Comparison of ENCODE assay signal across 1 cellular context in the genomic region with DNA sequence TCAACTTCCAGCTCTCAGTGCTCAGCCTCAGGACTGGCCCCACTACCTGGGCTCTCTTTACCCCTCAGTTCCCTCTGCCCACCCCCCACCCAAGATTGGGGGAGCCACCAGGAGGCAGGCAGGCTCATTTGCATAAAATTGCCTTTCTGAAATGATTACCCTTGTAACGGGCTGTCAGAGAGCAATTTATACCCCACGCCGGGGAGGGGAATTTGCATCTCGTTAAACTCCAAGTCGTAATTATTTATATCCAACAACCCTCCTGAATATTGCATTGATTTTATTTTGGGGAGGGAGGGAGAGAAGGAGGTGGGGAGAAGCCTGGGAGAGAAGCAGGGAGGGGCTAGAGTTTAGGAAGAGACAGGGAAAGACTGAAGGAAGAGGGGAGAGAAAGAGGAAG.
TF ChIP-seq lines count a peak whose summit lies in the region.

No MANE protein-coding gene starts in this region.

TF ChIP-seq in GM23338, 12 proteins besides CTCF, POLR2A, EP300 and RAD21:
- TF ChIP-seq STAT1 (IDR thresholded peaks at IDR 0.05; ENCODE audit: unreplicated experiment) (no peak), ZNF114 (CRISPR knock-in tag; IDR thresholded peaks at IDR 0.05) (no peak), EZH2phosphoT487 (IDR thresholded peaks at IDR 0.05; ENCODE audit: unreplicated experiment) (no peak), EZH2 (IDR thresholded peaks at IDR 0.05; ENCODE audit: low read depth, unreplicated experiment) (no peak), ZNF331 (CRISPR knock-in tag; IDR thresholded peaks at IDR 0.05; ENCODE audit: low read depth) (no peak), CREB1 (CRISPR knock-in tag; IDR thresholded peaks at IDR 0.05; ENCODE audit: low read depth) (no peak), NANOG (IDR thresholded peaks at IDR 0.05; ENCODE audit: borderline replicate concordance) (no peak), JUNB (IDR thresholded peaks at IDR 0.05; ENCODE audit: unreplicated experiment) (no peak)
- TF ChIP-seq, protein P1, sequence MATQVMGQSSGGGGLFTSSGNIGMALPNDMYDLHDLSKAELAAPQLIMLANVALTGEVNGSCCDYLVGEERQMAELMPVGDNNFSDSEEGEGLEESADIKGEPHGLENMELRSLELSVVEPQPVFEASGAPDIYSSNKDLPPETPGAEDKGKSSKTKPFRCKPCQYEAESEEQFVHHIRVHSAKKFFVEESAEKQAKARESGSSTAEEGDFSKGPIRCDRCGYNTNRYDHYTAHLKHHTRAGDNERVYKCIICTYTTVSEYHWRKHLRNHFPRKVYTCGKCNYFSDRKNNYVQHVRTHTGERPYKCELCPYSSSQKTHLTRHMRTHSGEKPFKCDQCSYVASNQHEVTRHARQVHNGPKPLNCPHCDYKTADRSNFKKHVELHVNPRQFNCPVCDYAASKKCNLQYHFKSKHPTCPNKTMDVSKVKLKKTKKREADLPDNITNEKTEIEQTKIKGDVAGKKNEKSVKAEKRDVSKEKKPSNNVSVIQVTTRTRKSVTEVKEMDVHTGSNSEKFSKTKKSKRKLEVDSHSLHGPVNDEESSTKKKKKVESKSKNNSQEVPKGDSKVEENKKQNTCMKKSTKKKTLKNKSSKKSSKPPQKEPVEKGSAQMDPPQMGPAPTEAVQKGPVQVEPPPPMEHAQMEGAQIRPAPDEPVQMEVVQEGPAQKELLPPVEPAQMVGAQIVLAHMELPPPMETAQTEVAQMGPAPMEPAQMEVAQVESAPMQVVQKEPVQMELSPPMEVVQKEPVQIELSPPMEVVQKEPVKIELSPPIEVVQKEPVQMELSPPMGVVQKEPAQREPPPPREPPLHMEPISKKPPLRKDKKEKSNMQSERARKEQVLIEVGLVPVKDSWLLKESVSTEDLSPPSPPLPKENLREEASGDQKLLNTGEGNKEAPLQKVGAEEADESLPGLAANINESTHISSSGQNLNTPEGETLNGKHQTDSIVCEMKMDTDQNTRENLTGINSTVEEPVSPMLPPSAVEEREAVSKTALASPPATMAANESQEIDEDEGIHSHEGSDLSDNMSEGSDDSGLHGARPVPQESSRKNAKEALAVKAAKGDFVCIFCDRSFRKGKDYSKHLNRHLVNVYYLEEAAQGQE (IDR thresholded peaks at IDR 0.05; ENCODE audit: unreplicated experiment): no peak
- TF ChIP-seq, protein P2, sequence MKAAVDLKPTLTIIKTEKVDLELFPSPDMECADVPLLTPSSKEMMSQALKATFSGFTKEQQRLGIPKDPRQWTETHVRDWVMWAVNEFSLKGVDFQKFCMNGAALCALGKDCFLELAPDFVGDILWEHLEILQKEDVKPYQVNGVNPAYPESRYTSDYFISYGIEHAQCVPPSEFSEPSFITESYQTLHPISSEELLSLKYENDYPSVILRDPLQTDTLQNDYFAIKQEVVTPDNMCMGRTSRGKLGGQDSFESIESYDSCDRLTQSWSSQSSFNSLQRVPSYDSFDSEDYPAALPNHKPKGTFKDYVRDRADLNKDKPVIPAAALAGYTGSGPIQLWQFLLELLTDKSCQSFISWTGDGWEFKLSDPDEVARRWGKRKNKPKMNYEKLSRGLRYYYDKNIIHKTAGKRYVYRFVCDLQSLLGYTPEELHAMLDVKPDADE (IDR thresholded peaks at IDR 0.05): no peak
- TF ChIP-seq, protein P3, sequence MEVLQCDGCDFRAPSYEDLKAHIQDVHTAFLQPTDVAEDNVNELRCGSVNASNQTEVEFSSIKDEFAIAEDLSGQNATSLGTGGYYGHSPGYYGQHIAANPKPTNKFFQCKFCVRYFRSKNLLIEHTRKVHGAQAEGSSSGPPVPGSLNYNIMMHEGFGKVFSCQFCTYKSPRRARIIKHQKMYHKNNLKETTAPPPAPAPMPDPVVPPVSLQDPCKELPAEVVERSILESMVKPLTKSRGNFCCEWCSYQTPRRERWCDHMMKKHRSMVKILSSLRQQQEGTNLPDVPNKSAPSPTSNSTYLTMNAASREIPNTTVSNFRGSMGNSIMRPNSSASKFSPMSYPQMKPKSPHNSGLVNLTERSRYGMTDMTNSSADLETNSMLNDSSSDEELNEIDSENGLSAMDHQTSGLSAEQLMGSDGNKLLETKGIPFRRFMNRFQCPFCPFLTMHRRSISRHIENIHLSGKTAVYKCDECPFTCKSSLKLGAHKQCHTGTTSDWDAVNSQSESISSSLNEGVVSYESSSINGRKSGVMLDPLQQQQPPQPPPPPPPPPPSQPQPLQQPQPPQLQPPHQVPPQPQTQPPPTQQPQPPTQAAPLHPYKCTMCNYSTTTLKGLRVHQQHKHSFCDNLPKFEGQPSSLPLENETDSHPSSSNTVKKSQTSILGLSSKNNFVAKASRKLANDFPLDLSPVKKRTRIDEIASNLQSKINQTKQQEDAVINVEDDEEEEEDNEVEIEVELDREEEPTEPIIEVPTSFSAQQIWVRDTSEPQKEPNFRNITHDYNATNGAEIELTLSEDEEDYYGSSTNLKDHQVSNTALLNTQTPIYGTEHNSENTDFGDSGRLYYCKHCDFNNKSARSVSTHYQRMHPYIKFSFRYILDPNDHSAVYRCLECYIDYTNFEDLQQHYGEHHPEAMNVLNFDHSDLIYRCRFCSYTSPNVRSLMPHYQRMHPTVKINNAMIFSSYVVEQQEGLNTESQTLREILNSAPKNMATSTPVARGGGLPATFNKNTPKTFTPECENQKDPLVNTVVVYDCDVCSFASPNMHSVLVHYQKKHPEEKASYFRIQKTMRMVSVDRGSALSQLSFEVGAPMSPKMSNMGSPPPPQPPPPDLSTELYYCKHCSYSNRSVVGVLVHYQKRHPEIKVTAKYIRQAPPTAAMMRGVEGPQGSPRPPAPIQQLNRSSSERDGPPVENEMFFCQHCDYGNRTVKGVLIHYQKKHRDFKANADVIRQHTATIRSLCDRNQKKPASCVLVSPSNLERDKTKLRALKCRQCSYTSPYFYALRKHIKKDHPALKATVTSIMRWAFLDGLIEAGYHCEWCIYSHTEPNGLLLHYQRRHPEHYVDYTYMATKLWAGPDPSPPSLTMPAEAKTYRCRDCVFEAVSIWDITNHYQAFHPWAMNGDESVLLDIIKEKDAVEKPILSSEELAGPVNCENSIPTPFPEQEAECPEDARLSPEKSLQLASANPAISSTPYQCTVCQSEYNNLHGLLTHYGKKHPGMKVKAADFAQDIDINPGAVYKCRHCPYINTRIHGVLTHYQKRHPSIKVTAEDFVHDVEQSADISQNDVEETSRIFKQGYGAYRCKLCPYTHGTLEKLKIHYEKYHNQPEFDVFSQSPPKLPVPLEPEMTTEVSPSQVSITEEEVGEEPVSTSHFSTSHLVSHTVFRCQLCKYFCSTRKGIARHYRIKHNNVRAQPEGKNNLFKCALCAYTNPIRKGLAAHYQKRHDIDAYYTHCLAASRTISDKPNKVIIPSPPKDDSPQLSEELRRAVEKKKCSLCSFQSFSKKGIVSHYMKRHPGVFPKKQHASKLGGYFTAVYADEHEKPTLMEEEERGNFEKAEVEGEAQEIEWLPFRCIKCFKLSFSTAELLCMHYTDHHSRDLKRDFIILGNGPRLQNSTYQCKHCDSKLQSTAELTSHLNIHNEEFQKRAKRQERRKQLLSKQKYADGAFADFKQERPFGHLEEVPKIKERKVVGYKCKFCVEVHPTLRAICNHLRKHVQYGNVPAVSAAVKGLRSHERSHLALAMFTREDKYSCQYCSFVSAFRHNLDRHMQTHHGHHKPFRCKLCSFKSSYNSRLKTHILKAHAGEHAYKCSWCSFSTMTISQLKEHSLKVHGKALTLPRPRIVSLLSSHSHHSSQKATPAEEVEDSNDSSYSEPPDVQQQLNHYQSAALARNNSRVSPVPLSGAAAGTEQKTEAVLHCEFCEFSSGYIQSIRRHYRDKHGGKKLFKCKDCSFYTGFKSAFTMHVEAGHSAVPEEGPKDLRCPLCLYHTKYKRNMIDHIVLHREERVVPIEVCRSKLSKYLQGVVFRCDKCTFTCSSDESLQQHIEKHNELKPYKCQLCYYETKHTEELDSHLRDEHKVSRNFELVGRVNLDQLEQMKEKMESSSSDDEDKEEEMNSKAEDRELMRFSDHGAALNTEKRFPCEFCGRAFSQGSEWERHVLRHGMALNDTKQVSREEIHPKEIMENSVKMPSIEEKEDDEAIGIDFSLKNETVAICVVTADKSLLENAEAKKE (CRISPR knock-in tag; IDR thresholded peaks at IDR 0.05): no peak
